In the genomic region with DNA sequence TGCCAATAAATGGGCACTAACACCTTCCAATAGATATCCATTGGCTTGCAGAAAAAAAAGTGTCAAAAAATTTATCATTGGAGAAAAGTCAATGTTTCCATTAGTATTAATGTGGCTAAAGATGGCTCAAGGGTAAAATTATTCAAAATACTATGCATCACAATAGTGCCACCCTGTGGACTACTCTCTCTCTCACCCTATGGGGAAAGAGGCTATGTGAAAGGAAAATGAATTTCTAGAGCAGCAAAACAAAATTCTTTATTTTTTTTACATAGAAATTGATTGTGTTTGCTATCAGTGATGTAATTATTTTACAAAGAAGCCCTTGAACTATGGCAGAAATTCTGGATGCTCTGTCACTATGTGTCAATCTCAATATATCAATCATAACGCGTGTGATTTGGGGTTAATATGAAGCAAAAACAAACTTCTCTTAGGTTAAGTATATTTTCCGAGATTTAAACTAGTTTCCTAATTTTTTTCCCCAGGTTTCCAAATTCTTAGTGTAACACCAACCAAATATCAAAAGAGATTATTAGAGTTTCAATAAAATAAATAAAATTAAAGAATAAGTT, we compare ENCODE assay signal across 7 cellular contexts.
DNase-seq lines count a peak whose midpoint lies in the region; ATAC-seq, FAIRE-seq and TF ChIP-seq lines count a peak whose summit lies in the region.
"Not testable (repeated sequence)": the region's sequence is repeated elsewhere in the genome, so short reads cannot be mapped to it uniquely, and the experiment has no call there.

No MANE protein-coding gene starts in this region.

- H3K9ac ChIP-seq in DND-41 (ENCODE audit: low read depth, low read length); IMR-90 (ENCODE audit: low read depth, low read length); keratinocyte (ENCODE audit: control insufficient read depth, extremely low read depth, insufficient read depth, low read length): not testable (repeated sequence)

- peak; percentile 29 for TF ChIP-seq RAD21 in IMR-90 (IDR thresholded peaks at IDR 0.05; ENCODE audit: low read length)

- H4K5ac ChIP-seq in IMR-90 (ENCODE audit: low read depth, low read length): not testable (repeated sequence)

- in situ Hi-C loops in IMR-90 (cut with MboI; ENCODE audit: low sequenced_read_pairs): not testable (repeated sequence)

- not testable (repeated sequence) for H4K91ac ChIP-seq in IMR-90 (ENCODE audit: insufficient read depth, low read depth, low read length)

- peak; percentile 93 for FAIRE-seq in endometrium (lab: Jason Lieb, UNC)
- FAIRE-seq in keratinocyte (lab: Jason Lieb, UNC): not testable (repeated sequence)

- H2AK9ac ChIP-seq in IMR-90 (replicated peaks; ENCODE audit: low read depth, low read length, poor library complexity): not testable (repeated sequence)

- H3K36me3 ChIP-seq in DND-41 (ENCODE audit: insufficient read depth, low read length); IMR-90 (ENCODE audit: control insufficient read depth, insufficient read depth, low read length); keratinocyte (ENCODE audit: control insufficient read depth in 2 of 2, extremely low read depth in 1 of 2, insufficient read depth in 2 of 2, low read length in 2 of 2); osteoblast (ENCODE audit: insufficient read depth, low read length): not testable (repeated sequence)

- H2BK5ac ChIP-seq in IMR-90 (ENCODE audit: low read depth, low read length, poor library complexity, severe bottlenecking): not testable (repeated sequence)

- not testable (repeated sequence) for H3K9me3 ChIP-seq in DND-41 (ENCODE audit: insufficient read depth, low read length, severe bottlenecking); IMR-90 (ENCODE audit: control insufficient read depth, insufficient read depth, low read length); keratinocyte (ENCODE audit: control insufficient read depth, low read depth, low read length); osteoblast (ENCODE audit: low read depth, low read length)

- not testable (repeated sequence) for H4K8ac ChIP-seq in IMR-90 (ENCODE audit: low read depth in 2 of 2, low read length in 2 of 2)

- not testable (repeated sequence) for H3K4ac ChIP-seq in IMR-90 (ENCODE audit: low read depth, low read length)

- H3K27ac Mint-ChIP-seq in activated CD8-positive, alpha-beta T cell treated with anti-CD3 and anti-CD28 coated beads for 36 hours: not testable (repeated sequence)

- BruUV-seq in IMR-90 (replicated peaks; lab: Mats Ljungman, UMichigan): not testable (repeated sequence)

- not testable (repeated sequence) for DNase-seq in DND-41; IMR-90; activated CD8-positive, alpha-beta T cell treated with anti-CD3 and anti-CD28 coated beads for 36 hours; keratinocyte (ENCODE audit: low read depth, low spot score); osteoblast (ENCODE audit: insufficient read length, low spot score, missing footprints)
- peak; percentile 34 for DNase-seq in NCI-H69 (lab: John Stamatoyannopoulos, UW)

- POLR2A ChIA-PET in IMR-90 (lab: Charles Lee; ENCODE audit: unreplicated experiment); activated CD8-positive, alpha-beta T cell treated with anti-CD3 and anti-CD28 coated beads for 36 hours (lab: Charles Lee): not testable (repeated sequence)

- CTCF ChIA-PET in IMR-90 (lab: Yijun Ruan, JAX); activated CD8-positive, alpha-beta T cell treated with anti-CD3 and anti-CD28 coated beads for 36 hours (lab: Charles Lee): not testable (repeated sequence)

- dilution Hi-C loops in IMR-90 (cut with HindIII; ENCODE audit: low sequenced_read_pairs, unreplicated experiment); keratinocyte (cut with MboI; ENCODE audit: extremely low pct_ligation_motif_present, low sequenced_read_pairs): not testable (repeated sequence)

- H3K79me1 ChIP-seq in IMR-90 (ENCODE audit: low read depth in 1 of 2, low read length in 2 of 2): not testable (repeated sequence)

- H3K4me3 ChIP-seq in DND-41 (ENCODE audit: low read depth in 1 of 2, low read length in 2 of 2); IMR-90 (ENCODE audit: insufficient read depth, low read depth, low read length); keratinocyte (ENCODE audit: control insufficient read depth in 2 of 3, extremely low read depth in 1 of 3, insufficient read depth in 2 of 3, low read depth in 1 of 3, low read length in 3 of 3); osteoblast (ENCODE audit: insufficient read depth, low read length): not testable (repeated sequence)

- H3K79me2 ChIP-seq in DND-41 (ENCODE audit: insufficient read depth, low read length); keratinocyte (ENCODE audit: control insufficient read depth, insufficient read depth, low read length); osteoblast (ENCODE audit: insufficient read depth, low read length): not testable (repeated sequence)

- not testable (repeated sequence) for H3K4me1 Mint-ChIP-seq in activated CD8-positive, alpha-beta T cell treated with anti-CD3 and anti-CD28 coated beads for 36 hours (ENCODE audit: low read depth)

- H2AK5ac ChIP-seq in IMR-90 (ENCODE audit: low read depth, low read length): not testable (repeated sequence)

- not testable (repeated sequence) for H3K27ac ChIP-seq in DND-41 (ENCODE audit: low read length); IMR-90 (ENCODE audit: insufficient read depth, low read length); keratinocyte (ENCODE audit: control insufficient read depth, insufficient read depth, low read length); osteoblast (ENCODE audit: low read depth, low read length)

- peak; percentile 44 for TF ChIP-seq CTCF in DND-41 (IDR thresholded peaks at IDR 0.05; ENCODE audit: borderline replicate concordance, extremely low read depth, low read length, poor library complexity, severe bottlenecking)
- peak; percentile 42 for TF ChIP-seq CTCF in IMR-90 (conservative IDR thresholded peaks at IDR 0.05; ENCODE audit: low read depth, low read length)
- TF ChIP-seq CTCF in activated CD8-positive, alpha-beta T cell treated with anti-CD3 and anti-CD28 coated beads for 36 hours (IDR thresholded peaks at IDR 0.05): peak; percentile 50
- TF ChIP-seq CTCF in keratinocyte (optimal IDR thresholded peaks at IDR 0.05 in 1 of 3, IDR thresholded peaks at IDR 0.05 in 1 of 3, conservative IDR thresholded peaks at IDR 0.05 in 1 of 3; ENCODE audit: extremely low read depth in 1 of 3, insufficient read depth in 2 of 3, low read length in 3 of 3): peak in 2 of 3 experiments; percentile 20 to 34
- peak; percentile 51 for TF ChIP-seq CTCF in osteoblast (IDR thresholded peaks at IDR 0.05; ENCODE audit: extremely low read depth, low read depth, low read length)

- not testable (repeated sequence) for H3K9me3 Mint-ChIP-seq in activated CD8-positive, alpha-beta T cell treated with anti-CD3 and anti-CD28 coated beads for 36 hours

- H3K56ac ChIP-seq in IMR-90 (ENCODE audit: extremely low read depth, insufficient read depth, low read length): not testable (repeated sequence)

- H3K14ac ChIP-seq in IMR-90 (replicated peaks; ENCODE audit: low read depth, low read length): not testable (repeated sequence)

- H2BK15ac ChIP-seq in IMR-90 (ENCODE audit: low read depth, low read length): not testable (repeated sequence)

- not testable (repeated sequence) for H3K4me2 ChIP-seq in DND-41 (ENCODE audit: insufficient read depth, low read length); IMR-90 (ENCODE audit: low read depth, low read length); keratinocyte (ENCODE audit: control insufficient read depth, extremely low read depth, insufficient read depth, low read depth, low read length); osteoblast (ENCODE audit: insufficient read depth, low read length)

- H3K9me1 ChIP-seq in IMR-90 (ENCODE audit: insufficient read depth, low read length); keratinocyte (ENCODE audit: control insufficient read depth, extremely low read depth, insufficient read depth, low read length): not testable (repeated sequence)

- H3K4me3 Mint-ChIP-seq in activated CD8-positive, alpha-beta T cell treated with anti-CD3 and anti-CD28 coated beads for 36 hours: not testable (repeated sequence)

- H2BK120ac ChIP-seq in IMR-90 (ENCODE audit: low read depth, low read length): not testable (repeated sequence)

- H2AFZ ChIP-seq in DND-41 (ENCODE audit: low read depth, low read length); IMR-90 (replicated peaks; ENCODE audit: low read length, poor library complexity); keratinocyte (ENCODE audit: control insufficient read depth, low read length); osteoblast (ENCODE audit: low read length): not testable (repeated sequence)

- not testable (repeated sequence) for H3K18ac ChIP-seq in IMR-90 (ENCODE audit: low read depth, low read length)

- not testable (repeated sequence) for H3K27me3 ChIP-seq in DND-41 (ENCODE audit: insufficient read depth, low read length, poor library complexity)
- H3K27me3 ChIP-seq in IMR-90 (ENCODE audit: control insufficient read depth, insufficient read depth, low read length) (peaks cover 23% of the 10 kb centered on the region), keratinocyte (ENCODE audit: control insufficient read depth, extremely low read depth, insufficient read depth, low read length) (peaks cover 13% of the 10 kb centered on the region), osteoblast (ENCODE audit: insufficient read depth, low read length) (peaks cover 40% of the 10 kb centered on the region)

- H3K27me3 Mint-ChIP-seq in activated CD8-positive, alpha-beta T cell treated with anti-CD3 and anti-CD28 coated beads for 36 hours: peaks cover 37% of the 10 kb centered on the region

- not testable (repeated sequence) for H3K23ac ChIP-seq in IMR-90 (ENCODE audit: low read depth, low read length)

- TF ChIP-seq POLR2A in IMR-90 (IDR thresholded peaks at IDR 0.05; ENCODE audit: low read depth, low read length): not testable (repeated sequence)

- H2BK20ac ChIP-seq in IMR-90 (ENCODE audit: low read depth, low read length): not testable (repeated sequence)

- ATAC-seq in DND-41 (ENCODE audit: insufficient read depth, low read depth); activated CD8-positive, alpha-beta T cell treated with anti-CD3 and anti-CD28 coated beads for 36 hours: not testable (repeated sequence)
- ATAC-seq in IMR-90 (ENCODE audit: low read depth): 0 out of 2 replicates have a peak, but pooled peaks have one; percentile 48

- not testable (repeated sequence) for H3K4me1 ChIP-seq in DND-41 (ENCODE audit: insufficient read depth, low read length); IMR-90 (ENCODE audit: control insufficient read depth, insufficient read depth, low read length); osteoblast (ENCODE audit: insufficient read depth, low read length)
- peaks cover 12% of the 10 kb centered on the region for H3K4me1 ChIP-seq in keratinocyte (ENCODE audit: control insufficient read depth, extremely low read depth, insufficient read depth, low read length)

- H4K20me1 ChIP-seq in DND-41 (ENCODE audit: insufficient read depth, low read length); IMR-90 (ENCODE audit: insufficient read depth, low read length); keratinocyte (ENCODE audit: control insufficient read depth, extremely low read depth, insufficient read depth, low read length); osteoblast (ENCODE audit: insufficient read depth, low read length): not testable (repeated sequence)

- H3K36me3 Mint-ChIP-seq in activated CD8-positive, alpha-beta T cell treated with anti-CD3 and anti-CD28 coated beads for 36 hours (ENCODE audit: low read depth): not testable (repeated sequence)

- no CpG with 5 or more reads among the region's 3 CpGs for WGBS in IMR-90 (ENCODE audit: extremely low coverage in 2 of 2, insufficient read length in 1 of 2), 2 experiments

- intact Hi-C loops in IMR-90 (cut with micrococcal nuclease): loop anchor here (5.0 kb wide), 1 partner anchor 727 kb away; no protein-coding TSS in a partner anchor
- intact Hi-C loops in activated CD8-positive, alpha-beta T cell treated with anti-CD3 and anti-CD28 coated beads for 36 hours (cut with micrococcal nuclease): not testable (repeated sequence)
